ENCODE assay signal across 1 cellular context in genomic region chr13:41589434-41589833, GRCh38.
TF ChIP-seq lines count a peak whose summit lies in the region.

No MANE protein-coding gene starts in this region.

TF ChIP-seq in HCT116, 20 proteins besides CTCF, POLR2A, EP300 and RAD21 (continued from another document):
- no peak for TF ChIP-seq REST (IDR thresholded peaks at IDR 0.05; ENCODE audit: low read depth)
TF ChIP-seq in HCT116: peak in this region for 0.
